Comparison of ENCODE assay signal across 9 cellular contexts in the genomic region with DNA sequence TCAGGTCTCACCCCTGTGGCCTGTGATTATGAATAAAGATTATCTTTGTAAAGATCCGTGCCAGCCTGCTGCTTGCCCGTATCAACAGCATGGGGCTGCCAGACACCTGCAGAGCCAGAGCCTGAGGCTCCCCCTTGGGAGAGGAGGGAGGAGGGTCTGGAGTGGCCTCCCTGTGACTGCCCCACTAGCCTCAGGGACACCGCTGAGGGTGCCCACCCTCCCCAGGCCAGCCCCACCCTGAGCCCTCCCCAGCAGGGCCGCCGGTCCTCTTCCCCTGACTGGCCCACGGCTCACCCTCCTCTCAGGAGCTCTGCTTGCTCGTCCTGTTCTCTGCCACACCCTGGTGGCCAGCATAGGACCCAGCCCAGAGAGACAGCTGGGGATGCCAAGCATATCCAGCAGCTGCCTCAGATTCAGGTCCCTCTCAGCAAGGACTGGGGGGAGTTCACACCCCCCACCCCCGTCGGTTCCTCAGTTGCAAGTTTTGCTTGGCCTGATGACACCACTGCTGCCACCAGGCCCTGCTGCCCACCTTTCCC. TPM values are rescaled to one million over a fixed set of nuclear protein-coding genes. Genes with fewer than 3 reads are reported as not detected.
DNase-seq lines count a peak whose midpoint lies in the region; ATAC-seq and TF ChIP-seq lines count a peak whose summit lies in the region.
"Had no signal": no experiment of that assay in that cellular context is flagged by ENCODE, and none has a peak within 500 bp of the region (broad histone marks: within the 10 kb centered on the region; RNA-seq: fewer than 3 reads in every experiment).

No MANE protein-coding gene starts in this region.

- TF ChIP-seq POLR2A in gastrocnemius medialis (IDR thresholded peaks at IDR 0.05): no peak

- H3K27ac ChIP-seq in PC-9: no peak overlapping the region
- H3K27ac ChIP-seq in gastrocnemius medialis: peak overlapping the region; percentile 85 to 98 (median 96)

- H2AFZ ChIP-seq in PC-9: no peak overlapping the region

- peak overlapping the region; percentile 92 for H3K4me2 ChIP-seq in PC-9

- peaks cover 40% of the 10 kb centered on the region for H4K20me1 ChIP-seq in PC-9 (ENCODE audit: insufficient read depth)

- H3K9me2 ChIP-seq in PC-9 (ENCODE audit: insufficient read depth): no peaks in the 10 kb centered on the region

- TF ChIP-seq CTCF in GM12873 (IDR thresholded peaks at IDR 0.05; ENCODE audit: insufficient read depth, low read depth, low read length, missing control alignments) (peak; percentile 16), PC-9 (conservative IDR thresholded peaks at IDR 0.05) (peak; percentile 35; the same call in 1 of the 2 replicates), gastrocnemius medialis (IDR thresholded peaks at IDR 0.05 in 4 of 5, conservative IDR thresholded peaks at IDR 0.05 in 1 of 5) (no peak)

- CTCF ChIA-PET in PC-9 (lab: Charles Lee): interaction anchor here (0.6 to 2.8 kb wide), 4 partner anchors 33 to 63 kb away, joined by 3 to 15 read pairs (median 8); partner anchors contain the start of genes CYSRT1 and RNF224

- no TSS peak for BruUV-seq in PC-9 (replicated peaks; lab: Mats Ljungman, UMichigan)

- peaks cover 52% of the 10 kb centered on the region for H3K79me2 ChIP-seq in PC-9 (ENCODE audit: low read depth)

- no peaks in the 10 kb centered on the region for H3K27me3 ChIP-seq in PC-9 (ENCODE audit: insufficient read depth, low read depth)
- H3K27me3 ChIP-seq in endocrine pancreas (ENCODE audit: control insufficient read depth, insufficient read depth, low read length): no peaks in the 10 kb centered on the region
- H3K27me3 ChIP-seq in gastrocnemius medialis: no peaks in the 10 kb centered on the region

- peak overlapping the region; percentile 98 for H3K9ac ChIP-seq in endocrine pancreas (ENCODE audit: control insufficient read depth, insufficient read depth, low read length)

- H3K4me3 ChIP-seq in PC-9: no peak overlapping the region; the same call in 1 of the 2 replicates
- H3K4me3 ChIP-seq in endocrine pancreas (ENCODE audit: control insufficient read depth, insufficient read depth, low read length): no peak overlapping the region
- peak overlapping the region in 1 of 4 donors; percentile 96 for H3K4me3 ChIP-seq in gastrocnemius medialis

- H3K9me3 ChIP-seq in PC-9 (ENCODE audit: insufficient read depth, low read depth) (no peaks in the 10 kb centered on the region), endocrine pancreas (ENCODE audit: control insufficient read depth, low read length) (no peaks in the 10 kb centered on the region), gastrocnemius medialis (no peaks in the 10 kb centered on the region)

- no peaks in the 10 kb centered on the region for H3K36me3 ChIP-seq in PC-9 (ENCODE audit: low read depth)
- H3K36me3 ChIP-seq in endocrine pancreas (ENCODE audit: control insufficient read depth, insufficient read depth, low read length): no peaks in the 10 kb centered on the region
- peaks cover 0 to 22% of the 10 kb centered on the region in 2 donors for H3K36me3 ChIP-seq in gastrocnemius medialis

- POLR2A ChIA-PET in PC-9 (lab: Charles Lee; ENCODE audit: unreplicated experiment): no interaction called here

- H3K4me1 ChIP-seq in PC-9 (replicated peaks; ENCODE audit: insufficient read depth) (peaks cover 46% of the 10 kb centered on the region), endocrine pancreas (ENCODE audit: control insufficient read depth, insufficient read depth, low read length) (peaks cover 4% of the 10 kb centered on the region), gastrocnemius medialis (peaks cover 39 to 54% of the 10 kb centered on the region in 2 donors)

- H3F3A ChIP-seq in PC-9 (ENCODE audit: insufficient read depth, low read depth): peaks cover 26% of the 10 kb centered on the region

- intact Hi-C loops in PC-9 (cut with micrococcal nuclease; ENCODE audit: unreplicated experiment): no loop called here
- intact Hi-C loops in gastrocnemius medialis (cut with DNase I; ENCODE audit: low total_unique reads): no loop called here

- ATAC-seq in gastrocnemius medialis (no peak), GM19397 (IDR thresholded peaks at IDR 0.05; ENCODE audit: unreplicated experiment) (no peak), HG03378 (IDR thresholded peaks at IDR 0.05; ENCODE audit: unreplicated experiment) (no peak)

- in situ Hi-C loops in gastrocnemius medialis (cut with MboI; ENCODE audit: low sequenced_read_pairs in 4 of 4): no loop called here

- DNase-seq in PC-9 (peak in 1 of 2 experiments; percentile 42), gastrocnemius medialis (no peak)
- no peak for DNase-seq in activated CD8-positive, alpha-beta memory T cell treated with anti-CD3 and anti-CD28 coated beads, Interleukin-2, amount 50 U/mL, for 4 hours
- DNase-seq: activated CD8-positive, alpha-beta memory T cell treated with anti-CD3 and anti-CD28 coated beads, Interleukin-2, amount 50 U/mL, for 48 hours; NCI-H69 had no signal

RNA-seq across cellular contexts. Expression of gene SSNA1, which starts 1.9 kb away (rescaled TPM):
- 98.7 and 109 TPM in 2 replicates for total RNA-seq in PC-9 (2021)
- total RNA-seq in gastrocnemius medialis: 100 to 1,000 TPM in 2 of 4 donors, 10 to 100 TPM in 2; 73.3 to 164 (median 94.4) TPM

RNA-seq across cellular contexts. Expression of gene ANAPC2, which starts 2.0 kb away (rescaled TPM):
- total RNA-seq in PC-9 (2021): 92.1 and 95.4 TPM in 2 replicates
- 10 to 100 TPM; 10.2 to 12.4 (median 10.8) TPM for total RNA-seq in gastrocnemius medialis

RNA-seq across cellular contexts. Expression of gene TPRN, which starts 10.2 kb away (rescaled TPM):
- total RNA-seq in PC-9 (2021): 61.0 and 61.8 TPM in 2 replicates
- 10 to 100 TPM in 1 of 4 donors, 1 to 10 TPM in 3; 3.4 to 10.2 (median 6.3) TPM for total RNA-seq in gastrocnemius medialis

RNA-seq across cellular contexts. Expression of gene TMEM203, which starts 15.1 kb away (rescaled TPM):
- total RNA-seq in PC-9 (2021) (43.3 and 45.5 TPM in 2 replicates), gastrocnemius medialis (10 to 100 TPM; 24.7 to 45.9 (median 32.0) TPM)

RNA-seq across cellular contexts. Expression of gene NDOR1, which starts 15.1 kb away (rescaled TPM):
- total RNA-seq in PC-9 (2021) (27.7 and 28.8 TPM in 2 replicates), gastrocnemius medialis (1 to 10 TPM; 2.4 to 5.0 (median 4.1) TPM)

Comparison
In these comparisons a context has a peak if more than half of its experiments do, and no peak if none do; other contexts are left out.
1. CTCF ChIP-seq: peak in GM12873 (single experiment) and PC-9 (single experiment); none in gastrocnemius medialis (0 of 5).